In the genomic region with DNA sequence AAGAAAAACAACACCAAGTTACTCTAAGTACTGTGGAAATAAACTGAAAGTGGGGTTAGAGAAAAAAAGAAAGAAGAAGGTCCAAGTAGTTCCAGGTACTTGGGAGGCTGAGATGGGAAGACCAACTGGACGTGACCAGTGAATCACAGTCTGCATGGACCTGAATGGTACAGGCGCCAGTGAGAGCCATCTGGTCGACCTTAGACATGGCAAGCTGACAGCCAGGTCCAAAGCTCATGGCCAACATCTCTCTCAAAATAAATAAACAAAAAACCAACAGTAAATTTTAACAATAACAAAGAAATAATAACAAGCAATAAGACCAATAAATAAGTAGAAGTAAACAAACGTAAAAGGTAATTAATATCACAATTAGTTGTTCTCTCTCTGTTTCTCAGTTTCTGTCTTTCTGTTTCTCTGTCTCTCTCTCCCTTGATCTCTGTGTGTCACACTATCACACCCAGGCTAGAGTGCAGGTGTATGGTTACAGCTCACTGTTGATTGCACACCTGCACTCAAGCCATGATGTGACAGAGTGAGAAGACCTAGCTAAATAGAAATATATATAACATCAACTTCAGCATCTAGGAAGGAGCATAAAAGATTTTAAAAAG, we compare ENCODE assay signal across 22 cellular contexts. TPM values are rescaled to one million over a fixed set of nuclear protein-coding genes. Genes with fewer than 3 reads are reported as not detected.
DNase-seq lines count a peak whose midpoint lies in the region; ATAC-seq and TF ChIP-seq lines count a peak whose summit lies in the region.
"Had no signal": no experiment of that assay in that cellular context is flagged by ENCODE, and none has a peak within 500 bp of the region (broad histone marks: within the 10 kb centered on the region; RNA-seq: fewer than 3 reads in every experiment).

No MANE protein-coding gene starts in this region.

- no peak for TF ChIP-seq CTCF in MM.1S (IDR thresholded peaks at IDR 0.05; ENCODE audit: low read length)
- TF ChIP-seq CTCF in SU-DHL-6 (IDR thresholded peaks at IDR 0.05; ENCODE audit: insufficient read depth, low read length, poor library complexity, severe bottlenecking): no peak
- TF ChIP-seq CTCF in liver (IDR thresholded peaks at IDR 0.05; ENCODE audit: low read depth, low read length, missing input control): no peak

- H3K36me3 ChIP-seq in MM.1S (replicated peaks; ENCODE audit: insufficient read depth, low read length) (no peaks in the 10 kb centered on the region), SU-DHL-6 (ENCODE audit: low read length) (no peaks in the 10 kb centered on the region), liver (ENCODE audit: control insufficient read depth in 4 of 4, insufficient read depth in 3 of 4, low read depth in 1 of 4, low read length in 3 of 4) (no peaks in the 10 kb centered on the region)
- H3K36me3 ChIP-seq: BLaER1 treated with 17β-estradiol and CSF1 and Interleukin-3, amounts not matched to agents 10 nM and 100 nM; Peyer's patch had no signal

- H2AFZ ChIP-seq in MM.1S (ENCODE audit: low read length) (no peak overlapping the region), SU-DHL-6 (ENCODE audit: low read depth, low read length, severe bottlenecking) (peak overlapping the region; percentile 73)

- H3K9me2 ChIP-seq in MM.1S (replicated peaks; ENCODE audit: insufficient read depth, low read length): no peaks in the 10 kb centered on the region
- H3K9me2 ChIP-seq in SU-DHL-6 (replicated peaks; ENCODE audit: insufficient read depth, low read length): no peaks in the 10 kb centered on the region

- H3F3A ChIP-seq in MM.1S (ENCODE audit: insufficient read depth, low read length) (peaks cover 5% of the 10 kb centered on the region; the same call in 1 of the 2 replicates), SU-DHL-6 (ENCODE audit: insufficient read depth) (peaks cover 10% of the 10 kb centered on the region; the same call in 1 of the 2 replicates)

- DNase-seq in activated effector memory CD4-positive, alpha-beta T cell treated with anti-CD3 and anti-CD28 coated beads, Interleukin-2, amount 50 U/mL, for 16 hours: peak; percentile 12
- DNase-seq in activated effector memory CD4-positive, alpha-beta T cell treated with Interleukin-2 at 50 U/mL for 16 hours: no peak
- peak; percentile 19 for DNase-seq in MM.1S
- DNase-seq in A172 (ENCODE audit: low spot score): no peak
- DNase-seq: Caco-2; CD4-positive, alpha-beta memory T cell; DMS153; EL; H7; NCI-H1092; NCI-H1436; NCI-H1930; NCI-H2171; NCI-H345; NCI-H524 treated with DMSO at 0.1 percent for 48 hours; Peyer's patch had no signal

- H3K79me2 ChIP-seq in MM.1S (ENCODE audit: low read length) (no peaks in the 10 kb centered on the region), SU-DHL-6 (ENCODE audit: insufficient read depth, low read length) (no peaks in the 10 kb centered on the region)

- peak overlapping the region; percentile 53; the same call in 1 of the 2 replicates for H3K4me2 ChIP-seq in MM.1S (ENCODE audit: low read depth, low read length)
- peak overlapping the region; percentile 60 for H3K4me2 ChIP-seq in SU-DHL-6 (ENCODE audit: low read depth, low read length, poor library complexity, severe bottlenecking)
- H3K4me2 ChIP-seq: BLaER1 treated with 17β-estradiol and CSF1 and Interleukin-3, amounts not matched to agents 10 nM and 100 nM had no signal

- H3K9ac ChIP-seq in MM.1S (ENCODE audit: low read length) (no peak overlapping the region), SU-DHL-6 (ENCODE audit: low read length) (0 out of 2 replicates have a peak overlapping the region, but pooled peaks have one; percentile 15), liver (ENCODE audit: low read depth in 1 of 2, low read length in 2 of 2) (no peak overlapping the region)
- H3K9ac ChIP-seq: BLaER1 treated with 17β-estradiol and CSF1 and Interleukin-3, amounts not matched to agents 10 nM and 100 nM had no signal

- H4K20me1 ChIP-seq in MM.1S (ENCODE audit: insufficient read depth, low read length): no peaks in the 10 kb centered on the region
- no peaks in the 10 kb centered on the region for H4K20me1 ChIP-seq in SU-DHL-6 (ENCODE audit: low read depth, low read length)
- H4K20me1 ChIP-seq: BLaER1 treated with 17β-estradiol and CSF1 and Interleukin-3, amounts not matched to agents 10 nM and 100 nM had no signal

- no peak overlapping the region; the same call in 1 of the 2 replicates for H3K27ac ChIP-seq in MM.1S (ENCODE audit: low read length)
- peak overlapping the region; percentile 84 for H3K27ac ChIP-seq in SU-DHL-6 (ENCODE audit: low read depth, low read length)
- no peak overlapping the region for H3K27ac ChIP-seq in liver (ENCODE audit: low read depth in 1 of 2, low read length in 2 of 2)
- H3K27ac ChIP-seq: BLaER1 treated with 17β-estradiol and CSF1 and Interleukin-3, amounts not matched to agents 10 nM and 100 nM; Peyer's patch had no signal

- H3K27me3 ChIP-seq in MM.1S (replicated peaks; ENCODE audit: insufficient read depth, low read length) (no peaks in the 10 kb centered on the region), SU-DHL-6 (ENCODE audit: low read length) (no peaks in the 10 kb centered on the region), liver (ENCODE audit: control insufficient read depth in 4 of 4, insufficient read depth in 4 of 4, low read length in 3 of 4) (no peaks in the 10 kb centered on the region)
- H3K27me3 ChIP-seq: BLaER1 treated with 17β-estradiol and CSF1 and Interleukin-3, amounts not matched to agents 10 nM and 100 nM; Peyer's patch had no signal

- H3K4me1 ChIP-seq in MM.1S (ENCODE audit: low read length): no peaks in the 10 kb centered on the region
- no peaks in the 10 kb centered on the region for H3K4me1 ChIP-seq in liver (ENCODE audit: control insufficient read depth in 4 of 4, insufficient read depth in 4 of 4, low read length in 3 of 4)
- H3K4me1 ChIP-seq: Peyer's patch had no signal

- no peak for TF ChIP-seq RAD21 in liver (IDR thresholded peaks at IDR 0.05)

- H3K9me3 ChIP-seq in MM.1S (replicated peaks; ENCODE audit: insufficient read depth, low read length) (no peaks in the 10 kb centered on the region), SU-DHL-6 (ENCODE audit: insufficient read depth, low read length) (no peaks in the 10 kb centered on the region), liver (ENCODE audit: control insufficient read depth in 4 of 4, low read length in 3 of 4) (peaks cover 0 to 2% (median 0%) of the 10 kb centered on the region in 4 donors)
- H3K9me3 ChIP-seq: Peyer's patch had no signal

- 45% methylated on average over 4 of the region's 4 CpGs for WGBS in liver

- ATAC-seq in HG02884 (IDR thresholded peaks at IDR 0.05; ENCODE audit: unreplicated experiment) (no peak), HG02840 (IDR thresholded peaks at IDR 0.05; ENCODE audit: low FRiP score, unreplicated experiment) (no peak)
- ATAC-seq: Right ventricle myocardium inferior had no signal

- H3K4me3 ChIP-seq in MM.1S (ENCODE audit: low read length) (no peak overlapping the region), SU-DHL-6 (ENCODE audit: insufficient read depth, low read length, poor library complexity, severe bottlenecking) (no peak overlapping the region), liver (ENCODE audit: low read depth in 1 of 3, low read length in 3 of 3) (no peak overlapping the region)
- H3K4me3 ChIP-seq: BLaER1 treated with 17β-estradiol and CSF1 and Interleukin-3, amounts not matched to agents 10 nM and 100 nM; Peyer's patch had no signal

TF ChIP-seq in liver, 16 proteins besides CTCF, POLR2A, EP300 and RAD21:
- TF ChIP-seq GABPA (IDR thresholded peaks at IDR 0.05 in 1 of 2, conservative IDR thresholded peaks at IDR 0.05 in 1 of 2) (no peak), HNF4A (conservative IDR thresholded peaks at IDR 0.05) (peak; percentile 42 to 50)
TF ChIP-seq in liver: peak in this region for 1.

RNA-seq across cellular contexts. Expression of gene ZNF724, which starts 31.6 kb away (rescaled TPM):
- 1 to 10 TPM in 1 of 2 donors, under 1 TPM in 1; 0.84 to 8.8 TPM for total RNA-seq in liver
- polyA plus RNA-seq in liver: under 1 TPM in 1 of 2 donors, not detected in 1; 0.13 TPM
- 15.2 and 15.8 TPM in 2 replicates for total RNA-seq in A172 (2014; rRNA removed; shearing (Covaris generic))

Comparison
In these comparisons a context has a peak if more than half of its experiments do, and no peak if none do; other contexts are left out.
1. DNase-seq: peak in activated effector memory CD4-positive, alpha-beta T cell treated with anti-CD3 and anti-CD28 coated beads, Interleukin-2, amount 50 U/mL, for 16 hours (single experiment) and MM.1S (single experiment); none in activated effector memory CD4-positive, alpha-beta T cell treated with Interleukin-2 at 50 U/mL for 16 hours (single experiment) and A172 (single experiment).